In genomic region chr10:72081772-72082590, GRCh38 we compare ENCODE assay signal across 11 cellular contexts. TPM values are rescaled to one million over a fixed set of nuclear protein-coding genes. Genes with fewer than 3 reads are reported as not detected.
DNase-seq lines count a peak whose midpoint lies in the region; ATAC-seq and TF ChIP-seq lines count a peak whose summit lies in the region.
"Had no signal": no experiment of that assay in that cellular context is flagged by ENCODE, and none has a peak within 500 bp of the region (broad histone marks: within the 10 kb centered on the region; RNA-seq: fewer than 3 reads in every experiment).

No MANE protein-coding gene starts in this region.

- intact Hi-C loops in CD4-positive, alpha-beta memory T cell (cut with micrococcal nuclease), result loop anchor here (10.0 kb wide), 1 partner anchor 337 kb away; no protein-coding TSS in a partner anchor
- intact Hi-C loops in mucosa of descending colon (cut with DNase I, micrococcal nuclease), result no loop called here

- POLR2A ChIA-PET in CD4-positive, alpha-beta memory T cell (lab: Charles Lee; ENCODE audit: partially characterized antibody), result interaction anchor here (0.8 to 14.0 kb wide), 4 partner anchors 15 to 135 kb away, joined by 3 to 329 read pairs (median 178); partner anchors contain the start of genes ANAPC16 and ASCC1

- CTCF ChIA-PET in CD4-positive, alpha-beta memory T cell (lab: Charles Lee; ENCODE audit: partially characterized antibody), result interaction anchor here (0.7 to 0.8 kb wide), 2 partner anchors 33 to 641 kb away, joined by 3 to 4 read pairs; no protein-coding TSS in a partner anchor

- H3K9me3 ChIP-seq in CD4-positive, alpha-beta memory T cell (ENCODE audit: control insufficient read depth in 1 of 2, low read length in 2 of 2), result no peaks in the 10 kb centered on the region
- H3K9me3 ChIP-seq in mucosa of descending colon (no peaks in the 10 kb centered on the region), WERI-Rb-1 (ENCODE audit: severe bottlenecking) (no peaks in the 10 kb centered on the region)
- H3K9me3 ChIP-seq: MG63 had no signal

- peak overlapping the region; percentile 94 for H3K27ac ChIP-seq in CD4-positive, alpha-beta memory T cell (ENCODE audit: low read depth, low read length)
- H3K27ac ChIP-seq in WERI-Rb-1, result no peak overlapping the region

- peak overlapping the region; percentile 39 to 99 (median 90) for H3K27ac Mint-ChIP-seq in CD4-positive, alpha-beta memory T cell
- H3K27ac Mint-ChIP-seq in brain, result peak overlapping the region in 4 of 5 experiments; percentile 38 to 90 (median 76)
- no peak overlapping the region for H3K27ac Mint-ChIP-seq in nephron progenitor cell

- no peaks in the 10 kb centered on the region for H3K9me3 Mint-ChIP-seq in CD4-positive, alpha-beta memory T cell
- peaks cover 0 to 4% (median 0%) of the 10 kb centered on the region in 5 experiments for H3K9me3 Mint-ChIP-seq in brain
- no peaks in the 10 kb centered on the region for H3K9me3 Mint-ChIP-seq in nephron progenitor cell

- peak in 1 of 5 donors; percentile 6 for DNase-seq in CD4-positive, alpha-beta memory T cell
- DNase-seq in HT-29 (ENCODE audit: low spot score) (peak; percentile 49), mucosa of descending colon (peak in 2 of 3 donors; percentile 51 to 61), nephron progenitor cell (no peak), cerebellar nuclear complex (lab: John Stamatoyannopoulos, UW) (no peak), WERI-Rb-1 (no peak)
- DNase-seq: MG63, NCI-H446 treated with DMSO at 0.1 percent for 48 hours, SIG-M5 had no signal

- H3K27me3 Mint-ChIP-seq in CD4-positive, alpha-beta memory T cell, result no peaks in the 10 kb centered on the region
- H3K27me3 Mint-ChIP-seq in brain (peaks cover 16% of the 10 kb centered on the region), nephron progenitor cell (ENCODE audit: low read depth, poor library complexity) (peaks cover 28% of the 10 kb centered on the region)

- no peak overlapping the region for H3K4me3 ChIP-seq in CD4-positive, alpha-beta memory T cell (ENCODE audit: low read length in 2 of 2)
- H3K4me3 ChIP-seq in mucosa of descending colon (no peak overlapping the region), WERI-Rb-1 (ENCODE audit: low read depth, low read length) (no peak overlapping the region)
- H3K4me3 ChIP-seq: MG63 had no signal

- H3K4me1 Mint-ChIP-seq in CD4-positive, alpha-beta memory T cell, result peaks cover 67 to 98% (median 87%) of the 10 kb centered on the region in 4 donors
- H3K4me1 Mint-ChIP-seq in brain (peaks cover 60% of the 10 kb centered on the region), nephron progenitor cell (peaks cover 84% of the 10 kb centered on the region)

- peaks cover 94% of the 10 kb centered on the region for H3K4me1 ChIP-seq in CD4-positive, alpha-beta memory T cell (ENCODE audit: insufficient read depth, low read length)
- peaks cover 3% of the 10 kb centered on the region for H3K4me1 ChIP-seq in mucosa of descending colon (ENCODE audit: low read depth)

- no peak for TF ChIP-seq CTCF in brain (conservative IDR thresholded peaks at IDR 0.05)
- TF ChIP-seq CTCF in mucosa of descending colon (IDR thresholded peaks at IDR 0.05), result no peak
- no peak for TF ChIP-seq CTCF in nephron progenitor cell (IDR thresholded peaks at IDR 0.05)
- TF ChIP-seq CTCF in WERI-Rb-1 (IDR thresholded peaks at IDR 0.05; ENCODE audit: low read depth, low read length), result no peak

- H3K36me3 ChIP-seq in CD4-positive, alpha-beta memory T cell (ENCODE audit: insufficient read depth, low read length), result peaks cover 56% of the 10 kb centered on the region
- H3K36me3 ChIP-seq in mucosa of descending colon (ENCODE audit: low read depth), result no peaks in the 10 kb centered on the region
- H3K36me3 ChIP-seq in WERI-Rb-1, result no peaks in the 10 kb centered on the region
- H3K36me3 ChIP-seq: MG63 had no signal

- peaks cover 28 to 81% of the 10 kb centered on the region in 2 donors for H3K36me3 Mint-ChIP-seq in CD4-positive, alpha-beta memory T cell
- H3K36me3 Mint-ChIP-seq in brain (no peaks in the 10 kb centered on the region), nephron progenitor cell (ENCODE audit: low read depth) (peaks cover 10% of the 10 kb centered on the region)

- peak overlapping the region; percentile 20 to 98 (median 88) for H3K4me3 Mint-ChIP-seq in CD4-positive, alpha-beta memory T cell
- H3K4me3 Mint-ChIP-seq in brain (no peak overlapping the region), nephron progenitor cell (no peak overlapping the region)

- ATAC-seq in mucosa of descending colon, result peak; percentile 58
- no peak for ATAC-seq in GM21360 (IDR thresholded peaks at IDR 0.05; ENCODE audit: unreplicated experiment)

- no peaks in the 10 kb centered on the region for H3K27me3 ChIP-seq in CD4-positive, alpha-beta memory T cell (ENCODE audit: insufficient read depth, low read length)
- no peaks in the 10 kb centered on the region for H3K27me3 ChIP-seq in WERI-Rb-1 (ENCODE audit: insufficient read depth, low read depth, severe bottlenecking)
- H3K27me3 ChIP-seq: MG63 had no signal

RNA-seq across cellular contexts. Expression of gene SPOCK2, which starts 6.4 kb away (rescaled TPM):
- 100 to 1,000 TPM; 552 to 556 TPM for total RNA-seq in CD4-positive, alpha-beta memory T cell
- polyA plus RNA-seq in CD4-positive, alpha-beta memory T cell, result 100 to 1,000 TPM; 174 to 260 TPM
- 0.08 and 0.34 TPM in 2 replicates for total RNA-seq in HT-29 (2014; rRNA removed; shearing (Covaris generic))
- polyA plus RNA-seq in brain (ENCODE audit: insufficient read depth, low read depth, low replicate concordance), result 189 TPM
- 10 to 100 TPM in 1 of 3 donors, 1 to 10 TPM in 2; 3.1 to 12.3 (median 7.4) TPM for total RNA-seq in mucosa of descending colon

Comparison
In these comparisons a context has a peak if more than half of its experiments do, and no peak if none do; other contexts are left out.
1. DNase-seq: peak in HT-29 (single experiment) and mucosa of descending colon (2 of 3); none in nephron progenitor cell (single experiment), cerebellar nuclear complex (0 of 2) and WERI-Rb-1 (single experiment).
2. H3K4me3 Mint-ChIP-seq: peak in CD4-positive, alpha-beta memory T cell (8 of 8); none in brain (0 of 5) and nephron progenitor cell (single experiment).
3. RNA of gene SPOCK2, which starts 6.4 kb away (total RNA-seq): 552 to 556 TPM in CD4-positive, alpha-beta memory T cell; 3.1 to 12.3 TPM in mucosa of descending colon and 0.08 to 0.34 TPM in HT-29; every median in the first group is over 10 times any median in the second.